10 cellular contexts compared by ENCODE assay signal in genomic region chr15:101138913-101139880, GRCh38.
A peak's percentile ranks its signal among the peaks of the same experiment; 100 is the strongest.
DNase-seq lines count a peak whose midpoint lies in the region; ATAC-seq lines count a peak whose summit lies in the region.
"Had no signal": no experiment of that assay in that cellular context is flagged by ENCODE, and none has a peak within 500 bp of the region (broad histone marks: within the 10 kb centered on the region; RNA-seq: fewer than 3 reads in every experiment).

No MANE protein-coding gene starts in this region.

- DNase-seq in GM19238 (ENCODE audit: insufficient read length, low spot score) (peak; percentile 71), NCI-H2171 treated with DMSO at 0.1 percent for 48 hours (lab: John Stamatoyannopoulos, UW) (peak; percentile 81), posterior vena cava (ENCODE audit: low spot score) (peak; percentile 50), iPS-NIHi7 (ENCODE audit: extremely low spot score) (no peak)
- DNase-seq in activated CD4-positive, alpha-beta T cell treated with anti-CD3 and anti-CD28 coated beads for 48 hours, result no peak
- DNase-seq in stimulated activated naive CD4-positive, alpha-beta T cell (lab: John Stamatoyannopoulos, UW), result no peak
- DNase-seq: activated T-cell treated with anti-CD3 and anti-CD28 coated beads, Interleukin-2, amount 50 U/mL, for 24 hours; NCI-H748 treated with DMSO at 0.1 percent for 48 hours had no signal

- ATAC-seq in HG02938 (IDR thresholded peaks at IDR 0.05; ENCODE audit: unreplicated experiment) (peak; percentile 71), HG03097 (IDR thresholded peaks at IDR 0.05; ENCODE audit: low FRiP score, unreplicated experiment) (no peak)

- intact Hi-C loops in posterior vena cava (cut with DNase I), result no loop called here

Comparison
In these comparisons a context has a peak if more than half of its experiments do, and no peak if none do; other contexts are left out.
1. DNase-seq: peak in GM19238 (single experiment), NCI-H2171 treated with DMSO at 0.1 percent for 48 hours (single experiment) and posterior vena cava (single experiment); none in activated CD4-positive, alpha-beta T cell treated with anti-CD3 and anti-CD28 coated beads for 48 hours (single experiment), stimulated activated naive CD4-positive, alpha-beta T cell (0 of 6) and iPS-NIHi7 (single experiment).